In the genomic region with DNA sequence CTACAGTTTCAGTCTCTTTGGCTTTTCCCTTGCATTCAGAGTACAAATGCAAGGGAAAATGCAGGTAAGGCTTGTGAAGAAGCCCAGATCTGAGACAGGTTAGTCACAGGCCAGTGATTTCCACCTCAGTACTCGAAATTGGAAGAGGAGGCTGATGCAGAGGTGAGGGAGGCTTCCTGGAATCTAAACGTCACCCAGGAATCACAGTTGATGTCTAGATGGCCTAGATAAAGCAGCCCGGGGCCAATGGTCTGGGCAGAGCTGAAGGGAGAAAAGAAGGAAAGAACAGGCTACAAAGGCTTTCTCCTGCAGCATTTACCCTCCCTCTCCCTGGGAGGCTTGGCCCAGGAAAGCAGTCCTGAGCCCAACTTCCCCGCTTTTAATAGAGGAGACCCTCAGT, we compare ENCODE assay signal across 34 cellular contexts. TPM values are rescaled to one million over a fixed set of nuclear protein-coding genes. Genes with fewer than 3 reads are reported as not detected.
"Had no signal": no experiment of that assay in that cellular context is flagged by ENCODE, and none has a peak within 500 bp of the region (broad histone marks: within the 10 kb centered on the region; RNA-seq: fewer than 3 reads in every experiment).

No MANE protein-coding gene starts in this region.

- H3K27ac ChIP-seq: coronary artery, esophagus squamous epithelium, ovary, psoas muscle, spleen, testis, tibial artery, upper lobe of left lung had no signal

- ATAC-seq: left lobe of liver; naive thymus-derived CD4-positive, alpha-beta T cell; psoas muscle; right cardiac atrium; stimulated activated memory B cell treated with anti-CD40 and anti-IgM and Interleukin-4, amounts not matched to agents 10 μg/mL and 1 μg/mL and 100 μg/mL, for 72 hours; stimulated activated naive CD8-positive, alpha-beta T cell treated with anti-CD3 and anti-CD28 coated beads, Interleukin-15, Interleukin-2, amounts not matched to agents 100 U/mL and 50 U/mL, for 24 hours had no signal

- DNase-seq: dermis blood vessel endothelial cell; effector memory CD4-positive, alpha-beta T cell; erythroblast; esophagus squamous epithelium; hypothalamus; immature natural killer cell; mesendoderm; midbrain; naive thymus-derived CD4-positive, alpha-beta T cell; nucleus accumbens; ovary; posterior cingulate gyrus; psoas muscle; right cardiac atrium; sigmoid colon; spleen; stimulated activated CD4-positive, alpha-beta T cell treated with anti-CD3 and anti-CD28 coated beads, Interleukin-4, amount 100 ng/mL, for 4 hours; stimulated activated naive CD8-positive, alpha-beta T cell treated with anti-CD3 and anti-CD28 coated beads, Interleukin-15, Interleukin-2, amounts not matched to agents 100 U/mL and 50 U/mL, for 24 hours; substantia nigra; testis; tibial artery; upper lobe of left lung had no signal

- H3K36me3 ChIP-seq: ovary, sigmoid colon, spleen, upper lobe of left lung had no signal

- H3K4me3 ChIP-seq: coronary artery, esophagus squamous epithelium, lung, ovary, psoas muscle, sigmoid colon, spleen, testis, tibial artery, upper lobe of left lung had no signal

- H3K4me1 ChIP-seq: psoas muscle, testis had no signal

- H3K4me1 Mint-ChIP-seq: immature natural killer cell; naive thymus-derived CD4-positive, alpha-beta T cell; stimulated activated memory B cell treated with anti-CD40 and anti-IgM and Interleukin-4, amounts not matched to agents 10 μg/mL and 1 μg/mL and 100 μg/mL, for 72 hours had no signal

- H3K9me3 Mint-ChIP-seq: immature natural killer cell; naive thymus-derived CD4-positive, alpha-beta T cell; nephron; stimulated activated memory B cell treated with anti-CD40 and anti-IgM and Interleukin-4, amounts not matched to agents 10 μg/mL and 1 μg/mL and 100 μg/mL, for 72 hours had no signal

- H3K4me3 Mint-ChIP-seq: immature natural killer cell; naive thymus-derived CD4-positive, alpha-beta T cell; nephron; stimulated activated memory B cell treated with anti-CD40 and anti-IgM and Interleukin-4, amounts not matched to agents 10 μg/mL and 1 μg/mL and 100 μg/mL, for 72 hours had no signal

- H3K9me3 ChIP-seq: esophagus squamous epithelium, ovary, psoas muscle, sigmoid colon, spleen, testis, tibial artery, upper lobe of left lung had no signal

- H3K27me3 ChIP-seq: esophagus squamous epithelium, ovary, sigmoid colon, spleen, testis, tibial artery, upper lobe of left lung had no signal

- H3K36me3 Mint-ChIP-seq: immature natural killer cell; stimulated activated memory B cell treated with anti-CD40 and anti-IgM and Interleukin-4, amounts not matched to agents 10 μg/mL and 1 μg/mL and 100 μg/mL, for 72 hours had no signal

- H3K27me3 Mint-ChIP-seq: naive thymus-derived CD4-positive, alpha-beta T cell; stimulated activated memory B cell treated with anti-CD40 and anti-IgM and Interleukin-4, amounts not matched to agents 10 μg/mL and 1 μg/mL and 100 μg/mL, for 72 hours had no signal

- H3K27ac Mint-ChIP-seq: immature natural killer cell; naive thymus-derived CD4-positive, alpha-beta T cell; nephron; stimulated activated memory B cell treated with anti-CD40 and anti-IgM and Interleukin-4, amounts not matched to agents 10 μg/mL and 1 μg/mL and 100 μg/mL, for 72 hours had no signal

RNA-seq across cellular contexts. Expression of gene TRIM6, which starts 8.5 kb away (rescaled TPM):
- polyA plus RNA-seq: immature natural killer cell; naive thymus-derived CD4-positive, alpha-beta T cell had no signal

RNA-seq across cellular contexts. Expression of gene OR52B6, which starts 24.2 kb away (rescaled TPM):
- total RNA-seq: dermis blood vessel endothelial cell; endothelial cell of umbilical vein; esophagus squamous epithelium; frontal cortex; left lobe of liver; liver; lung; mucosa of gallbladder; naive thymus-derived CD4-positive, alpha-beta T cell; ovary; psoas muscle; renal cortical epithelial cell; right cardiac atrium; sigmoid colon; skeletal muscle tissue; spleen; testis; upper lobe of left lung had no signal
- polyA plus RNA-seq: endothelial cell of umbilical vein; immature natural killer cell; keratinocyte; liver; lung; naive thymus-derived CD4-positive, alpha-beta T cell; ovary; psoas muscle; right cardiac atrium; spleen had no signal

RNA-seq across cellular contexts. Expression of gene OR52H1, which starts 56.6 kb away (rescaled TPM):
- total RNA-seq: dermis blood vessel endothelial cell, endothelial cell of umbilical vein, mucosa of gallbladder, psoas muscle, right cardiac atrium had no signal
- polyA plus RNA-seq: immature natural killer cell; keratinocyte; liver; naive thymus-derived CD4-positive, alpha-beta T cell; psoas muscle; right cardiac atrium; spleen had no signal
